ENCODE assay signal across 8 cellular contexts in genomic region chr4:173494013-173494970, GRCh38. TPM values are rescaled to one million over a fixed set of nuclear protein-coding genes. Genes with fewer than 3 reads are reported as not detected.
DNase-seq lines count a peak whose midpoint lies in the region; TF ChIP-seq lines count a peak whose summit lies in the region.

No MANE protein-coding gene starts in this region.

- H3K4me1 Mint-ChIP-seq in T-helper 1 cell treated with Interleukin-12 subunit alpha and Interleukin-12 subunit beta and Interleukin-4 antibody, amounts not matched to agents 30 μg/mL and 1 μg/mL, for 36 hours (ENCODE audit: low read depth), result peaks cover 27% of the 10 kb centered on the region
- peaks cover 5 to 6% of the 10 kb centered on the region in 2 donors for H3K4me1 Mint-ChIP-seq in immature natural killer cell

- no peaks in the 10 kb centered on the region for H3K9me3 Mint-ChIP-seq in T-helper 1 cell treated with Interleukin-12 subunit alpha and Interleukin-12 subunit beta and Interleukin-4 antibody, amounts not matched to agents 30 μg/mL and 1 μg/mL, for 36 hours
- peaks cover 0 to 5% (median 0%) of the 10 kb centered on the region in 6 donors for H3K9me3 Mint-ChIP-seq in immature natural killer cell

- TF ChIP-seq CTCF in GM12864 (IDR thresholded peaks at IDR 0.05; ENCODE audit: low read depth, low read length, missing control alignments) (peak; percentile 83), KMS-11 (conservative IDR thresholded peaks at IDR 0.05; ENCODE audit: low read depth, low read length) (peak; percentile 80)

- peaks cover 39% of the 10 kb centered on the region for H3K27me3 Mint-ChIP-seq in T-helper 1 cell treated with Interleukin-12 subunit alpha and Interleukin-12 subunit beta and Interleukin-4 antibody, amounts not matched to agents 30 μg/mL and 1 μg/mL, for 36 hours (ENCODE audit: low read depth)
- H3K27me3 Mint-ChIP-seq in immature natural killer cell (ENCODE audit: low read depth in 3 of 3), result peaks cover 8 to 12% (median 11%) of the 10 kb centered on the region in 3 donors

- H3K27ac ChIP-seq in KMS-11, result no peak overlapping the region

- peak overlapping the region; percentile 60 for H3K4me3 ChIP-seq in GM12864 (ENCODE audit: low read depth, low read length)
- H3K4me3 ChIP-seq in KMS-11 (IDR thresholded peaks at IDR 0.05; ENCODE audit: insufficient read depth, low read depth, low read length), result no peak overlapping the region

- in situ Hi-C loops in T47D (cut with HindIII; ENCODE audit: low pct_unique_long_range_greater_than_20kb, low sequenced_read_pairs), result no loop called here

- H3K4me1 ChIP-seq in KMS-11 (ENCODE audit: low read depth, poor library complexity, severe bottlenecking), result no peaks in the 10 kb centered on the region

- no peaks in the 10 kb centered on the region for H3K27me3 ChIP-seq in KMS-11 (ENCODE audit: insufficient read depth, low read depth)

- no peaks in the 10 kb centered on the region for H3K36me3 ChIP-seq in KMS-11 (ENCODE audit: insufficient read depth)

- peak overlapping the region; percentile 54 for H3K4me2 ChIP-seq in KMS-11

- H2AFZ ChIP-seq in KMS-11 (ENCODE audit: low read depth), result peak overlapping the region; percentile 89

- H3K9ac ChIP-seq in KMS-11, result peak overlapping the region; percentile 17; the same call in 1 of the 2 replicates

- H3K27ac Mint-ChIP-seq in T-helper 1 cell treated with Interleukin-12 subunit alpha and Interleukin-12 subunit beta and Interleukin-4 antibody, amounts not matched to agents 30 μg/mL and 1 μg/mL, for 36 hours, result peak overlapping the region; percentile 6
- no peak overlapping the region for H3K27ac Mint-ChIP-seq in immature natural killer cell

- H4K20me1 ChIP-seq in KMS-11 (ENCODE audit: insufficient read depth), result no peaks in the 10 kb centered on the region

- H3K36me3 Mint-ChIP-seq in T-helper 1 cell treated with Interleukin-12 subunit alpha and Interleukin-12 subunit beta and Interleukin-4 antibody, amounts not matched to agents 30 μg/mL and 1 μg/mL, for 36 hours (ENCODE audit: low read depth), result no peaks in the 10 kb centered on the region
- H3K36me3 Mint-ChIP-seq in immature natural killer cell, result no peaks in the 10 kb centered on the region

- H3K79me2 ChIP-seq in KMS-11 (ENCODE audit: insufficient read depth, low read depth), result no peaks in the 10 kb centered on the region

- DNase-seq in GM12864 (ENCODE audit: low read depth) (peak; percentile 71), H4 (ENCODE audit: low spot score) (peak; percentile 22), T47D (ENCODE audit: low read depth in 1 of 2, low spot score in 1 of 2) (peak; percentile 65 to 80), immature natural killer cell (peak in 1 of 3 donors; percentile 18), cortex of kidney (lab: John Stamatoyannopoulos, UW) (no peak)
- peak; percentile 69 for DNase-seq in stimulated activated CD4-positive, alpha-beta T cell treated with anti-CD3 and anti-CD28 coated beads, Interleukin-15, amount 100 ng/mL, for 24 hours

- H3K4me3 Mint-ChIP-seq in T-helper 1 cell treated with Interleukin-12 subunit alpha and Interleukin-12 subunit beta and Interleukin-4 antibody, amounts not matched to agents 30 μg/mL and 1 μg/mL, for 36 hours, result peak overlapping the region; percentile 70
- H3K4me3 Mint-ChIP-seq in immature natural killer cell, result peak overlapping the region; percentile 27 to 68 (median 49)

RNA-seq across cellular contexts. Expression of gene HAND2, which starts 35.7 kb away (rescaled TPM):
- total RNA-seq in H4 (2014; rRNA removed; shearing (Covaris generic)), result 0.06 and 1.2 TPM in 2 replicates
- not detected for polyA plus RNA-seq in immature natural killer cell
